Comparison of ENCODE assay signal across 27 cellular contexts in genomic region chr9:123028973-123029372, GRCh38. TPM values are rescaled to one million over a fixed set of nuclear protein-coding genes. Genes with fewer than 3 reads are reported as not detected.
DNase-seq lines count a peak whose midpoint lies in the region; ATAC-seq, FAIRE-seq and TF ChIP-seq lines count a peak whose summit lies in the region.
"Had no signal": no experiment of that assay in that cellular context is flagged by ENCODE, and none has a peak within 500 bp of the region (broad histone marks: within the 10 kb centered on the region; RNA-seq: fewer than 3 reads in every experiment).

No MANE protein-coding gene starts in this region.

- no peak for ATAC-seq in GM21390 (IDR thresholded peaks at IDR 0.05; ENCODE audit: unreplicated experiment)

- no peak for TF ChIP-seq POLR2A in H54 (IDR thresholded peaks at IDR 0.05; ENCODE audit: low read depth, low read length)

- H3K27ac ChIP-seq in VCaP, result peak overlapping the region; percentile 85; the same call in 1 of the 2 replicates
- H3K27ac ChIP-seq: 22Rv1, BLaER1 had no signal

- FAIRE-seq in H54 (lab: Jason Lieb, UNC), result peak; percentile 50
- FAIRE-seq: A204.1, GM12891, GM19239 had no signal

- no peak for DNase-seq in H54 (ENCODE audit: insufficient read length, low spot score)
- DNase-seq in putamen (ENCODE audit: low spot score), result peak; percentile 60
- DNase-seq in A172 (ENCODE audit: low spot score), result no peak
- DNase-seq: ACHN; BE2C; C1 segment of cervical spinal cord; CD4-positive, alpha-beta memory T cell; CD4-positive, CD25-positive, alpha-beta regulatory T cell; CD8-positive, alpha-beta memory T cell; COR-L47; DMS 273 treated with DMSO at 0.1 percent for 48 hours; DMS153; DMS53; DMS79; DND-41; EL; GDM1 had no signal

- no peak for TF ChIP-seq CTCF in VCaP (conservative IDR thresholded peaks at IDR 0.05)

RNA-seq across cellular contexts. Expression of gene GPR21, which starts 4.5 kb away (rescaled TPM):
- total RNA-seq in A172 (2014; rRNA removed; shearing (Covaris generic)), result not detected in 2 replicates
- total RNA-seq: A673, Daoy, G401 had no signal
